Comparison of ENCODE assay signal across 1 cellular context in genomic region chr1:165895451-165895871, GRCh38.
TF ChIP-seq lines count a peak whose summit lies in the region.

No MANE protein-coding gene starts in this region.

TF ChIP-seq in SK-N-SH treated with all-trans-retinoic acid at 6 μM for 48 hours, 23 proteins besides CTCF, POLR2A, EP300 and RAD21 (continued from another document):
- no peak for TF ChIP-seq TSHZ2 (CRISPR knock-in tag; IDR thresholded peaks at IDR 0.05)
